20 cellular contexts compared by ENCODE assay signal in genomic region chr9:109512170-109512756, GRCh38. TPM values are rescaled to one million over a fixed set of nuclear protein-coding genes. Genes with fewer than 3 reads are reported as not detected.
DNase-seq lines count a peak whose midpoint lies in the region; ATAC-seq, FAIRE-seq and TF ChIP-seq lines count a peak whose summit lies in the region.
"Had no signal": no experiment of that assay in that cellular context is flagged by ENCODE, and none has a peak within 500 bp of the region (broad histone marks: within the 10 kb centered on the region; RNA-seq: fewer than 3 reads in every experiment).

No MANE protein-coding gene starts in this region.

- no peak overlapping the region for H3K4me2 ChIP-seq in GM12878 (ENCODE audit: control insufficient read depth, insufficient read depth)
- H3K4me2 ChIP-seq: GM23338 had no signal

- FAIRE-seq in GM12892 (lab: Jason Lieb, UNC) (peak; percentile 27), GM12878 (lab: Jason Lieb, UNC) (no peak)

- H3K9me3 ChIP-seq in GM12878 (replicated peaks; ENCODE audit: control insufficient read depth, insufficient read depth, low read length) (no peaks in the 10 kb centered on the region), ovary (no peaks in the 10 kb centered on the region)

- H3K27me3 Mint-ChIP-seq in activated CD4-positive, alpha-beta memory T cell treated with anti-CD3 and anti-CD28 coated beads, Interleukin-2, amount 10 ng/mL, durations not matched to agents 7 days and 5 days: peaks cover 30% of the 10 kb centered on the region

- H3K4me1 ChIP-seq in GM12878 (ENCODE audit: control insufficient read depth, insufficient read depth, low read length) (no peaks in the 10 kb centered on the region), ovary (ENCODE audit: insufficient read depth) (no peaks in the 10 kb centered on the region)

- H2AFZ ChIP-seq in GM12878 (ENCODE audit: control insufficient read depth, low read depth, low read length): no peak overlapping the region
- H2AFZ ChIP-seq: GM23338 had no signal

- TF ChIP-seq POLR2A in GM12892 (IDR thresholded peaks at IDR 0.05; ENCODE audit: low read depth, low read length): no peak
- no peak for TF ChIP-seq POLR2A in GM12878 (IDR thresholded peaks at IDR 0.05; ENCODE audit: low read depth, low read length)
- no peak for TF ChIP-seq POLR2A in ovary (IDR thresholded peaks at IDR 0.05)

- no peak overlapping the region for H3K27ac ChIP-seq in GM12878 (ENCODE audit: control insufficient read depth, insufficient read depth)
- no peak overlapping the region for H3K27ac ChIP-seq in ovary

- SMC1A ChIA-PET in GM12878 (lab: Charles Lee; ENCODE audit: uncharacterized antibody, unreplicated experiment): interaction anchor here (0.7 to 1.2 kb wide), 2 partner anchors 69 to 93 kb away, joined by 3 read pairs; no protein-coding TSS in a partner anchor

- 0% methylated on average over 4 of the region's 4 CpGs for whole genome bisulfite sequencing in GM12878 (ENCODE audit: insufficient coverage, insufficient replicate concordance, low lambda C conversion rate, missing lambda C conversion rate)
- 68 to 81% (median 75%) methylated on average over 4 of the region's 4 CpGs for WGBS in ovary, 3 donors

- H3K36me3 ChIP-seq in GM12878 (ENCODE audit: control insufficient read depth in 2 of 2, insufficient read depth in 2 of 2, low read length in 1 of 2) (no peaks in the 10 kb centered on the region), ovary (no peaks in the 10 kb centered on the region)

- POLR2A ChIA-PET in GM12878 (lab: Charles Lee): no interaction called here
- POLR2A ChIA-PET in activated CD4-positive, alpha-beta memory T cell treated with anti-CD3 and anti-CD28 coated beads, Interleukin-2, amount 10 ng/mL, durations not matched to agents 7 days and 5 days (lab: Charles Lee): no interaction called here

- TF ChIP-seq EP300 in GM12878 (IDR thresholded peaks at IDR 0.05; ENCODE audit: borderline replicate concordance in 1 of 2, control insufficient read depth in 1 of 2, low read depth in 2 of 2, low read length in 2 of 2): no peak
- TF ChIP-seq EP300 in ovary (IDR thresholded peaks at IDR 0.05): no peak

- in situ Hi-C loops in GM12878 (cut with MboI): no loop called here

- H3K4me3 ChIP-seq in GM12878 (no peak overlapping the region), ovary (no peak overlapping the region)
- H3K4me3 ChIP-seq: GM23338 had no signal

- H3K27me3 ChIP-seq in GM12878 (replicated peaks in 1 of 2; ENCODE audit: control insufficient read depth in 2 of 2, insufficient read depth in 2 of 2, low read length in 1 of 2): no peaks in the 10 kb centered on the region; a peak in 1 of 4 replicates
- H3K27me3 ChIP-seq in ovary: no peaks in the 10 kb centered on the region

- H3K4me3 Mint-ChIP-seq in activated CD4-positive, alpha-beta memory T cell treated with anti-CD3 and anti-CD28 coated beads, Interleukin-2, amount 10 ng/mL, durations not matched to agents 7 days and 5 days: no peak overlapping the region
- H3K4me3 Mint-ChIP-seq: CD4-positive, alpha-beta T cell; GM23338 had no signal

- no peaks in the 10 kb centered on the region for H4K20me1 ChIP-seq in GM12878 (ENCODE audit: control insufficient read depth, insufficient read depth)

- H3K79me2 ChIP-seq in GM12878 (ENCODE audit: control insufficient read depth, insufficient read depth, low read length): no peaks in the 10 kb centered on the region

- H3K36me3 Mint-ChIP-seq in activated CD4-positive, alpha-beta memory T cell treated with anti-CD3 and anti-CD28 coated beads, Interleukin-2, amount 10 ng/mL, durations not matched to agents 7 days and 5 days (ENCODE audit: low read depth): no peaks in the 10 kb centered on the region

- ATAC-seq in GM18873 (IDR thresholded peaks at IDR 0.05; ENCODE audit: low FRiP score, unreplicated experiment): peak; percentile 59
- ATAC-seq in HG03108 (IDR thresholded peaks at IDR 0.05; ENCODE audit: unreplicated experiment): peak; percentile 48
- ATAC-seq in GM12878: peak; percentile 79
- no peak for ATAC-seq in GM18858 (IDR thresholded peaks at IDR 0.05; ENCODE audit: unreplicated experiment)
- ATAC-seq: GM23338, HCT116, SK-N-SH treated with all-trans-retinoic acid at 6 μM for 48 hours had no signal

- intact Hi-C loops in GM12878 (cut with micrococcal nuclease; ENCODE audit: unreplicated experiment): no loop called here
- intact Hi-C loops in ovary (cut with DNase I): no loop called here

- no TSS peak for BruUV-seq in GM12878 (replicated peaks; lab: Mats Ljungman, UMichigan)

- RAD21 ChIA-PET in GM12878 (lab: Charles Lee; ENCODE audit: unreplicated experiment): interaction anchor here (0.7 to 1.3 kb wide), 2 partner anchors 11 to 73 kb away, joined by 3 to 4 read pairs; no protein-coding TSS in a partner anchor

- H3K9ac ChIP-seq in GM12878 (ENCODE audit: control insufficient read depth, insufficient read depth, low read length): no peak overlapping the region

- TF ChIP-seq RAD21 in GM12878 (IDR thresholded peaks at IDR 0.05; ENCODE audit: insufficient read depth, low read depth, low read length): no peak

- TF ChIP-seq CTCF in GM12878 (IDR thresholded peaks at IDR 0.05 in 2 of 3, conservative IDR thresholded peaks at IDR 0.05 in 1 of 3; ENCODE audit: control insufficient read depth in 2 of 3, extremely low read depth in 1 of 3, insufficient read depth in 1 of 3, low read depth in 3 of 3, low read length in 3 of 3) (no peak), ovary (IDR thresholded peaks at IDR 0.05) (no peak)

- peaks cover 5% of the 10 kb centered on the region for H3K4me1 Mint-ChIP-seq in activated CD4-positive, alpha-beta memory T cell treated with anti-CD3 and anti-CD28 coated beads, Interleukin-2, amount 10 ng/mL, durations not matched to agents 7 days and 5 days
- H3K4me1 Mint-ChIP-seq: GM23338 had no signal

- DNase-seq in GM12892 (ENCODE audit: insufficient read length) (no peak), GM12878 (ENCODE audit: low read depth, low spot score) (no peak), ovary (no peak), CD1c-positive myeloid dendritic cell (ENCODE audit: extremely low spot score) (no peak)
- DNase-seq in activated CD4-positive, alpha-beta memory T cell treated with anti-CD3 and anti-CD28 coated beads, Interleukin-2, amount 10 ng/mL, durations not matched to agents 7 days and 5 days: no peak
- DNase-seq: ACHN; AML-193; CD4-positive, alpha-beta T cell; Kasumi-1; NCI-H1105; NCI-H1694; NK-92 treated with Interleukin-12 subunit alpha and Interleukin-12 subunit beta, amount 100 ng/mL, for 24 hours; SHP77 had no signal

- H3K9me3 Mint-ChIP-seq in activated CD4-positive, alpha-beta memory T cell treated with anti-CD3 and anti-CD28 coated beads, Interleukin-2, amount 10 ng/mL, durations not matched to agents 7 days and 5 days: no peaks in the 10 kb centered on the region
- H3K9me3 Mint-ChIP-seq: CD4-positive, alpha-beta T cell; GM23338 had no signal

- no peak overlapping the region for H3K27ac Mint-ChIP-seq in activated CD4-positive, alpha-beta memory T cell treated with anti-CD3 and anti-CD28 coated beads, Interleukin-2, amount 10 ng/mL, durations not matched to agents 7 days and 5 days
- H3K27ac Mint-ChIP-seq: CD4-positive, alpha-beta T cell; GM23338 had no signal

- CTCF ChIA-PET in GM12878 (lab: Yijun Ruan, JAX): interaction anchor here (1.1 to 1.7 kb wide), 4 partner anchors 19 to 71 kb away, joined by 3 to 5 read pairs (median 4); no protein-coding TSS in a partner anchor
- CTCF ChIA-PET in activated CD4-positive, alpha-beta memory T cell treated with anti-CD3 and anti-CD28 coated beads, Interleukin-2, amount 10 ng/mL, durations not matched to agents 7 days and 5 days (lab: Charles Lee): no interaction called here

RNA-seq across cellular contexts. Expression of gene PTPN3, which starts 14.2 kb away (rescaled TPM):
- polyA plus RNA-seq in GM12892 (2012; ENCODE audit: missing spikeins): 2.9 TPM
- total RNA-seq in GM12878 (2013; cell fraction: nucleolus; rRNA removed): 1.6 and 1.7 TPM in 2 replicates
- total RNA-seq in GM12878 (2014; rRNA removed): 0.22 and 0.23 TPM in 2 replicates
- total RNA-seq in GM12878 (2014; rRNA removed; fragmentation: Illumina TruSeq; extraction: Trizol): 0.18 and 0.23 TPM in 2 replicates
- 0.24 and 0.26 TPM in 2 replicates for total RNA-seq in GM12878 (2021)
- polyA plus RNA-seq in GM12878 (2011; ENCODE audit: low read depth): 0.22 TPM
- polyA plus RNA-seq in GM12878 (2011; rRNA removed): 0.22 and 0.64 TPM in 2 replicates
- 0.20 and 0.30 TPM in 2 replicates for polyA plus RNA-seq in GM12878 (2011; cell fraction: cytosol; rRNA removed)
- polyA plus RNA-seq in GM12878 (2011; cell fraction: nucleus; rRNA removed): 0.55 and 1.4 TPM in 2 replicates
- polyA plus RNA-seq in GM12878 (2012): 0.28 and 0.86 TPM in 2 replicates
- polyA plus RNA-seq in GM12878 (2014; fragmentation: Illumina TruSeq; extraction: Trizol): 0.24 and 0.36 TPM in 2 replicates
- under 1 TPM; 0.47 to 0.74 TPM for polyA plus RNA-seq in GM12878 (2014; fragmentation: Nextera tagmentation; extraction: Ambion mirVana)
- polyA plus RNA-seq in GM12878 (2014; rRNA removed): 0.05 and 0.31 TPM in 2 replicates
- 1 to 10 TPM in 1 of 2 experiments, under 1 TPM in 1; 0.78 to 1.3 TPM for polyA plus RNA-seq in GM12878 (2016; fragmentation: Nextera tagmentation; extraction: Ambion mirVana)
- 0.15 and 0.62 TPM in 2 replicates for polyA minus RNA-seq in GM12878 (2011; rRNA and poly(A)+ RNA removed)
- polyA minus RNA-seq in GM12878 (2011; cell fraction: cytosol; rRNA and poly(A)+ RNA removed): not detected in 2 replicates
- 0.10 and 0.12 TPM in 2 replicates for polyA minus RNA-seq in GM12878 (2011; cell fraction: nucleus; rRNA and poly(A)+ RNA removed)
- under 1 TPM; 0.20 to 0.35 TPM for total RNA-seq in activated CD4-positive, alpha-beta memory T cell treated with anti-CD3 and anti-CD28 coated beads, Interleukin-2, amount 10 ng/mL, durations not matched to agents 7 days and 5 days
- total RNA-seq in ovary: 10 to 100 TPM in 1 of 7 donors, 1 to 10 TPM in 4, under 1 TPM in 2; 0.20 to 17.8 (median 1.6) TPM
- 1 to 10 TPM in 1 of 2 donors, under 1 TPM in 1; 0.59 to 1.9 TPM for polyA plus RNA-seq in ovary
- total RNA-seq: CD4-positive, alpha-beta T cell; OCI-LY7 had no signal
